Comparison of ENCODE assay signal across 21 cellular contexts in the genomic region with DNA sequence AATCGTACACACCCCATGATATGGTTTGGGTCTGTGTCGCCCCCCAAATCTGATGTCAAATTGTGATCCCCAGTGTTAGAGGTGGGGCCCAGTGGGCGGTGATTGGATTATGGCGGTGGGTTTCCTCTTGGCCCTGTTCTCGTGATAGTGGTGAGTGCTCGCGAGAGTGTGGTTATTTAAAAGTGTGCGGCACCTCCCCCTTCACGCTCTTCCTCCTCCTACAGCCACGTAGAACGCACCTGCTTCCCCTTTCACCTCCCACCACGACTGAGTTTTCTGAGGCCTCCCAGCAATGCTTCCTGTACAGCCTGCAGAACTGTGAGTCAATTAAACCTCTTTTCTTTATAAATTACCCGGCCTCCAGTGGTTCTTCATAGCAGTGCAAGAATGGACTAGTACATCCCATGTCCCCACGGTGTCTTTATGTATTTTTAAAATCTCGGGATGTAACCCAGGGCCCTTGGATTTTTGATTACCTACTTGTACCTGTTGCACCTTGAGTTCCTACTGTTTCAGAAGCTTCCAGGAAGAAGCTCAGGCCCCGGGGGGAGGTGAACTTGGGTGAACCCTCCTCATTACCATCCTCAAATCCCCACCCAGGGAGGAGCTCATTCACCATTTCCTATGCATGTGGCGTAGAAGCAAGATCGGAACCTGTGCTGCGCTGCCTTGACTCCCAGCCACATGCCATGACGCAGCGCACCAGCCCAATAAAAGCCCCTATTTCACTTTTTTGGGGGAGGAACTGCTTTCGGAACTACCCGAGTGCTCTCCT. TPM values are rescaled to one million over a fixed set of nuclear protein-coding genes. Genes with fewer than 3 reads are reported as not detected.
DNase-seq lines count a peak whose midpoint lies in the region; ATAC-seq, FAIRE-seq and TF ChIP-seq lines count a peak whose summit lies in the region.
"Had no signal": no experiment of that assay in that cellular context is flagged by ENCODE, and none has a peak within 500 bp of the region (broad histone marks: within the 10 kb centered on the region; RNA-seq: fewer than 3 reads in every experiment).

No MANE protein-coding gene starts in this region.

- H2AFZ ChIP-seq in DND-41 (ENCODE audit: low read depth, low read length) (no peak overlapping the region), OCI-LY7 (ENCODE audit: low read length) (no peak overlapping the region), mammary epithelial cell (ENCODE audit: low read depth, low read length) (no peak overlapping the region)

- no peak for TF ChIP-seq EP300 in esophagus muscularis mucosa (IDR thresholded peaks at IDR 0.05)

- H3K27ac ChIP-seq in DND-41 (ENCODE audit: low read length) (no peak overlapping the region), HEK293 (ENCODE audit: extremely low read depth, low read depth, low read length) (no peak overlapping the region), OCI-LY7 (ENCODE audit: low read depth, low read length, poor library complexity, severe bottlenecking) (no peak overlapping the region), esophagus muscularis mucosa (replicated peaks in 1 of 4) (no peak overlapping the region), mammary epithelial cell (ENCODE audit: insufficient read depth, low read depth, low read length) (no peak overlapping the region)
- H3K27ac ChIP-seq: Peyer's patch, tibial nerve had no signal

- BruUV-seq in OCI-LY7 (replicated peaks; lab: Mats Ljungman, UMichigan) = TSS peak; percentile 60
- BruUV-seq in mammary epithelial cell (replicated peaks; lab: Mats Ljungman, UMichigan) = no TSS peak

- CTCF ChIA-PET in HEK293 (lab: Yijun Ruan, JAX) (no interaction called here), OCI-LY7 (lab: Charles Lee; ENCODE audit: unreplicated experiment) (no interaction called here), mammary epithelial cell (lab: Charles Lee; ENCODE audit: low non-redundant PET) (no interaction called here)

- H3K9me3 ChIP-seq in DND-41 (ENCODE audit: insufficient read depth, low read length, severe bottlenecking) (no peaks in the 10 kb centered on the region), HEK293 (ENCODE audit: control insufficient read depth, insufficient read depth, low read depth, low read length) (no peaks in the 10 kb centered on the region), OCI-LY7 (ENCODE audit: low read length) (no peaks in the 10 kb centered on the region), esophagus muscularis mucosa (no peaks in the 10 kb centered on the region), mammary epithelial cell (replicated peaks; ENCODE audit: insufficient read depth, low read length) (peaks cover 5% of the 10 kb centered on the region)
- H3K9me3 ChIP-seq: Peyer's patch, tibial nerve had no signal

- WGBS in esophagus muscularis mucosa = 80% methylated on average over 23 of the region's 23 CpGs
- 77% methylated on average over 16 of the region's 23 CpGs for WGBS in mammary epithelial cell (ENCODE audit: low coverage, missing lambda C conversion rate)

- no peak overlapping the region for H3K4me3 ChIP-seq in DND-41 (ENCODE audit: low read depth in 1 of 2, low read length in 2 of 2)
- H3K4me3 ChIP-seq in HEK293 (ENCODE audit: low read depth, low read length) = no peak overlapping the region
- no peak overlapping the region for H3K4me3 ChIP-seq in OCI-LY7 (ENCODE audit: low read depth, low read length, poor library complexity, severe bottlenecking)
- no peak overlapping the region for H3K4me3 ChIP-seq in esophagus muscularis mucosa
- H3K4me3 ChIP-seq in mammary epithelial cell (replicated peaks in 1 of 3; ENCODE audit: insufficient read depth in 1 of 3, low read depth in 2 of 3, low read length in 3 of 3) = no peak overlapping the region
- H3K4me3 ChIP-seq: Peyer's patch, tibial nerve had no signal

- no peak for TF ChIP-seq CTCF in DND-41 (IDR thresholded peaks at IDR 0.05; ENCODE audit: borderline replicate concordance, extremely low read depth, low read length, poor library complexity, severe bottlenecking)
- no peak for TF ChIP-seq CTCF in HEK293 (tag by site-specific recombination; IDR thresholded peaks at IDR 0.05)
- TF ChIP-seq CTCF in OCI-LY7 (conservative IDR thresholded peaks at IDR 0.05; ENCODE audit: low read length) = no peak
- TF ChIP-seq CTCF in esophagus muscularis mucosa (IDR thresholded peaks at IDR 0.05) = no peak
- no peak for TF ChIP-seq CTCF in mammary epithelial cell (conservative IDR thresholded peaks at IDR 0.05 in 1 of 2, IDR thresholded peaks at IDR 0.05 in 1 of 2; ENCODE audit: extremely low read depth in 1 of 2, insufficient read depth in 1 of 2, low read depth in 1 of 2, low read length in 2 of 2)

- no peaks in the 10 kb centered on the region for H3K9me2 ChIP-seq in OCI-LY7 (ENCODE audit: insufficient read depth, low read length)

- H3K4me2 ChIP-seq in DND-41 (ENCODE audit: insufficient read depth, low read length) (no peak overlapping the region), OCI-LY7 (ENCODE audit: low read length) (no peak overlapping the region), mammary epithelial cell (ENCODE audit: insufficient read depth, low read depth, low read length) (no peak overlapping the region)

- dilution Hi-C loops in mammary epithelial cell (cut with HindIII; ENCODE audit: low sequenced_read_pairs) = no loop called here

- POLR2A ChIA-PET in HEK293 (lab: Yijun Ruan, JAX) (no interaction called here), OCI-LY7 (lab: Charles Lee) (no interaction called here)

- H3K27me3 ChIP-seq in DND-41 (ENCODE audit: insufficient read depth, low read length, poor library complexity) (peaks cover 6% of the 10 kb centered on the region), esophagus muscularis mucosa (peaks cover 0 to 17% (median 0%) of the 10 kb centered on the region in 4 donors), mammary epithelial cell (ENCODE audit: insufficient read depth, low read length) (no peaks in the 10 kb centered on the region)
- H3K27me3 ChIP-seq: Peyer's patch, tibial nerve had no signal

- H3K36me3 ChIP-seq in DND-41 (ENCODE audit: insufficient read depth, low read length) (no peaks in the 10 kb centered on the region), HEK293 (ENCODE audit: control insufficient read depth in 2 of 2, insufficient read depth in 1 of 2, low read length in 2 of 2) (no peaks in the 10 kb centered on the region), OCI-LY7 (ENCODE audit: insufficient read depth, low read length) (no peaks in the 10 kb centered on the region), esophagus muscularis mucosa (no peaks in the 10 kb centered on the region), mammary epithelial cell (ENCODE audit: insufficient read depth, low read length) (no peaks in the 10 kb centered on the region)
- H3K36me3 ChIP-seq: Peyer's patch, tibial nerve had no signal

- peaks cover 7% of the 10 kb centered on the region; the same call in 1 of the 2 replicates for H3K4me1 ChIP-seq in DND-41 (ENCODE audit: insufficient read depth, low read length)
- H3K4me1 ChIP-seq in HEK293 (ENCODE audit: control insufficient read depth, insufficient read depth, low read length) = no peaks in the 10 kb centered on the region
- H3K4me1 ChIP-seq in OCI-LY7 (ENCODE audit: insufficient read depth, low read length, poor library complexity, severe bottlenecking) = peaks cover 5% of the 10 kb centered on the region
- no peaks in the 10 kb centered on the region for H3K4me1 ChIP-seq in esophagus muscularis mucosa
- H3K4me1 ChIP-seq in mammary epithelial cell (ENCODE audit: insufficient read depth, low read length) = no peaks in the 10 kb centered on the region
- H3K4me1 ChIP-seq: Peyer's patch had no signal

- H3K79me2 ChIP-seq in DND-41 (ENCODE audit: insufficient read depth, low read length) (no peaks in the 10 kb centered on the region), OCI-LY7 (ENCODE audit: insufficient read depth, low read depth, low read length) (no peaks in the 10 kb centered on the region), mammary epithelial cell (ENCODE audit: insufficient read depth, low read length) (no peaks in the 10 kb centered on the region)

- no peak for TF ChIP-seq POLR2A in esophagus muscularis mucosa (IDR thresholded peaks at IDR 0.05; ENCODE audit: low read depth)

- intact Hi-C loops in OCI-LY7 (cut with micrococcal nuclease; ENCODE audit: unreplicated experiment) (no loop called here), esophagus muscularis mucosa (cut with DNase I) (no loop called here), mammary epithelial cell (cut with micrococcal nuclease) (no loop called here)

- H3K9ac ChIP-seq in DND-41 (ENCODE audit: low read depth, low read length) (no peak overlapping the region), mammary epithelial cell (ENCODE audit: insufficient read depth, low read length) (no peak overlapping the region)

- in situ Hi-C loops in ACHN (cut with HindIII; ENCODE audit: low pct_ligation_motif_present, low pct_unique_long_range_greater_than_20kb, low sequenced_read_pairs) = no loop called here
- in situ Hi-C loops in mammary epithelial cell (cut with MboI; ENCODE audit: low sequenced_read_pairs in 2 of 2) = no loop called here

- peak; percentile 52; the same call in 2 of the 3 replicates for ATAC-seq in DND-41 (ENCODE audit: insufficient read depth, low read depth)
- ATAC-seq: activated T-helper 17 cell treated with anti-CD3 and anti-CD28 coated beads, Interleukin-2, amount 50 U/mL, for 72 hours; sciatic nerve had no signal

- peak; percentile 25 for DNase-seq in DND-41
- DNase-seq in OCI-LY7 (ENCODE audit: low spot score) = peak; percentile 35
- DNase-seq in esophagus muscularis mucosa (ENCODE audit: extremely low spot score) = peak; percentile 53
- DNase-seq in hippocampal formation (lab: John Stamatoyannopoulos, UW) = no peak
- no peak for DNase-seq in ACHN
- DNase-seq in mammary epithelial cell = no peak
- DNase-seq in GM19239 (ENCODE audit: insufficient read length, low spot score) = no peak
- DNase-seq: activated CD4-positive, alpha-beta T cell treated with anti-CD3 and anti-CD28 coated beads for 4 hours; DMS 273 treated with DMSO at 0.1 percent for 48 hours; H7; Kasumi-1; kidney glomerular epithelial cell; NCI-H510A; NK-92 treated with Interleukin-12 subunit alpha and Interleukin-12 subunit beta, amount 100 ng/mL, for 24 hours; Peyer's patch had no signal

- H4K20me1 ChIP-seq in DND-41 (ENCODE audit: insufficient read depth, low read length) = no peaks in the 10 kb centered on the region
- H4K20me1 ChIP-seq in OCI-LY7 (ENCODE audit: insufficient read depth, low read length) = no peaks in the 10 kb centered on the region
- H4K20me1 ChIP-seq in mammary epithelial cell (ENCODE audit: insufficient read depth, low read length) = no peaks in the 10 kb centered on the region

- FAIRE-seq in GM19239 (lab: Jason Lieb, UNC) = no peak
- FAIRE-seq: G401.6 had no signal

TF ChIP-seq in HEK293, 187 proteins besides CTCF, POLR2A, EP300 and RAD21 (continues in another document):
- TF ChIP-seq SCRT2 (tag by site-specific recombination; IDR thresholded peaks at IDR 0.05) = 0 out of 2 replicates have a peak, but pooled peaks have one; percentile 33
- no peak for TF ChIP-seq ZNF138 (tag by site-specific recombination; IDR thresholded peaks at IDR 0.05; ENCODE audit: borderline replicate concordance)

RNA-seq across cellular contexts. Expression of a gene that starts 52.4 kb away (rescaled TPM):
- 0.41 TPM in 1 of 2 replicates, not detected in the other for total RNA-seq in OCI-LY7 (2014; rRNA removed; shearing (Covaris generic))
- total RNA-seq in OCI-LY7 (2022) (not detected in 2 replicates), esophagus muscularis mucosa (under 1 TPM in 2 of 4 donors, not detected in 2; 0.83 to 0.99 TPM), mammary epithelial cell (not detected)
- polyA plus RNA-seq in mammary epithelial cell = not detected
- polyA minus RNA-seq in mammary epithelial cell = not detected
- total RNA-seq: H7, Peyer's patch, SK-MEL-5 had no signal

Comparison
In these comparisons a context has a peak if more than half of its experiments do, and no peak if none do; other contexts are left out.
1. DNase-seq: peak in DND-41 (single experiment), OCI-LY7 (single experiment) and esophagus muscularis mucosa (single experiment); none in hippocampal formation (0 of 2), ACHN (single experiment), mammary epithelial cell (single experiment) and GM19239 (single experiment).